Comparison of ENCODE assay signal across 22 cellular contexts in genomic region chr1:10764296-10764798, GRCh38.
"Had no signal": no experiment of that assay in that cellular context is flagged by ENCODE, and none has a peak within 500 bp of the region (broad histone marks: within the 10 kb centered on the region; RNA-seq: fewer than 3 reads in every experiment).

No MANE protein-coding gene starts in this region.

- H3K27ac ChIP-seq: cardiac muscle cell, tibial nerve had no signal

- H3K4me1 Mint-ChIP-seq: activated CD4-positive, alpha-beta T cell treated with anti-CD3 and anti-CD28 coated beads for 36 hours; activated naive CD8-positive, alpha-beta T cell treated with anti-CD3 and anti-CD28 coated beads for 36 hours; activated T-helper 17 cell treated with anti-CD3 and anti-CD28 coated beads, Interleukin-2, amount 50 U/mL, for 72 hours; naive B cell had no signal

- H3K27ac Mint-ChIP-seq: activated B cell treated with CpG ODN at 0.5 μM for 24 hours; activated CD4-positive, alpha-beta T cell treated with anti-CD3 and anti-CD28 coated beads for 36 hours; activated naive CD8-positive, alpha-beta T cell treated with anti-CD3 and anti-CD28 coated beads for 36 hours; activated T-cell treated with anti-CD3 and anti-CD28 coated beads, Interleukin-2, amount 50 U/mL, for 24 hours; activated T-helper 17 cell treated with anti-CD3 and anti-CD28 coated beads, Interleukin-2, amount 50 U/mL, for 72 hours had no signal

- H3K27me3 Mint-ChIP-seq: activated B cell treated with CpG ODN at 0.5 μM for 24 hours; activated CD4-positive, alpha-beta T cell treated with anti-CD3 and anti-CD28 coated beads for 36 hours; activated naive CD8-positive, alpha-beta T cell treated with anti-CD3 and anti-CD28 coated beads for 36 hours; activated T-cell treated with anti-CD3 and anti-CD28 coated beads, Interleukin-2, amount 50 U/mL, for 24 hours; activated T-helper 17 cell treated with anti-CD3 and anti-CD28 coated beads, Interleukin-2, amount 50 U/mL, for 72 hours had no signal

- H3K36me3 ChIP-seq: tibial nerve had no signal

- H3K9me3 Mint-ChIP-seq: activated B cell treated with CpG ODN at 0.5 μM for 24 hours; activated naive CD8-positive, alpha-beta T cell treated with anti-CD3 and anti-CD28 coated beads for 36 hours; activated T-cell treated with anti-CD3 and anti-CD28 coated beads, Interleukin-2, amount 50 U/mL, for 24 hours; activated T-helper 17 cell treated with anti-CD3 and anti-CD28 coated beads, Interleukin-2, amount 50 U/mL, for 72 hours; naive B cell had no signal

- H3K36me3 Mint-ChIP-seq: activated naive CD8-positive, alpha-beta T cell treated with anti-CD3 and anti-CD28 coated beads for 36 hours; naive B cell had no signal

- H3K4me3 ChIP-seq: cardiac muscle cell, lung, tibial nerve had no signal

- ATAC-seq: activated CD4-positive, alpha-beta T cell treated with anti-CD3 and anti-CD28 coated beads for 36 hours; activated T-helper 17 cell treated with anti-CD3 and anti-CD28 coated beads, Interleukin-2, amount 50 U/mL, for 72 hours; stimulated activated naive CD8-positive, alpha-beta T cell treated with anti-CD3 and anti-CD28 coated beads, Interleukin-15, Interleukin-2, amounts not matched to agents 100 U/mL and 50 U/mL, for 24 hours had no signal

- DNase-seq: activated B cell treated with CpG ODN at 0.5 μM for 24 hours; activated CD4-positive, alpha-beta T cell treated with anti-CD3 and anti-CD28 coated beads for 36 hours; activated CD4-positive, alpha-beta T cell treated with anti-CD3 and anti-CD28 coated beads, Interleukin-2, amount 50 U/mL, for 4 hours; activated CD8-positive, alpha-beta memory T cell treated with anti-CD3 and anti-CD28 coated beads for 24 hours; activated CD8-positive, alpha-beta memory T cell treated with anti-CD3 and anti-CD28 coated beads, Interleukin-2, amount 50 U/mL, for 4 hours; activated naive CD8-positive, alpha-beta T cell treated with anti-CD3 and anti-CD28 coated beads for 36 hours; activated T-cell treated with anti-CD3 and anti-CD28 coated beads, Interleukin-2, amount 50 U/mL, for 24 hours; amygdala; dermis blood vessel endothelial cell; effector CD8-positive, alpha-beta T cell; head of caudate nucleus; naive B cell; occipital lobe; posterior cingulate gyrus; stimulated activated CD4-positive, alpha-beta T cell treated with anti-CD3 and anti-CD28 coated beads, Interleukin-4, amount 100 ng/mL, for 24 hours; stimulated activated naive CD8-positive, alpha-beta T cell treated with anti-CD3 and anti-CD28 coated beads, Interleukin-15, Interleukin-2, amounts not matched to agents 100 U/mL and 50 U/mL, for 24 hours; substantia nigra; T-helper 9 cell had no signal

- H3K4me3 Mint-ChIP-seq: activated B cell treated with CpG ODN at 0.5 μM for 24 hours; activated CD4-positive, alpha-beta T cell treated with anti-CD3 and anti-CD28 coated beads for 36 hours; activated naive CD8-positive, alpha-beta T cell treated with anti-CD3 and anti-CD28 coated beads for 36 hours; activated T-cell treated with anti-CD3 and anti-CD28 coated beads, Interleukin-2, amount 50 U/mL, for 24 hours; activated T-helper 17 cell treated with anti-CD3 and anti-CD28 coated beads, Interleukin-2, amount 50 U/mL, for 72 hours; naive B cell had no signal

- H3K27me3 ChIP-seq: cardiac muscle cell, tibial nerve had no signal

- H3K9me3 ChIP-seq: tibial nerve had no signal
